8 cellular contexts compared by ENCODE assay signal in genomic region chr17:46225274-46225794, GRCh38. TPM values are rescaled to one million over a fixed set of nuclear protein-coding genes. Genes with fewer than 3 reads are reported as not detected.
DNase-seq lines count a peak whose midpoint lies in the region; ATAC-seq and TF ChIP-seq lines count a peak whose summit lies in the region.
"Not testable (repeated sequence)": the region's sequence is repeated elsewhere in the genome, so short reads cannot be mapped to it uniquely, and the experiment has no call there.

No MANE protein-coding gene starts in this region.

- peak overlapping the region; percentile 81 for H2AFZ ChIP-seq in PC-3 (ENCODE audit: low read length)

- H3K36me3 ChIP-seq in PC-3 (ENCODE audit: low read depth, low read length); esophagus squamous epithelium; muscle layer of duodenum (ENCODE audit: control insufficient read depth in 1 of 2, insufficient read depth in 2 of 2, low read length in 2 of 2): not testable (repeated sequence)

- 1% methylated on average over 10 to 12 of the region's 22 CpGs for WGBS in esophagus squamous epithelium, 2 donors

- ATAC-seq in GM21717 (IDR thresholded peaks at IDR 0.05; ENCODE audit: unreplicated experiment) (peak; percentile 98), PC-3 (peak; percentile 98)
- peak; percentile 100 for ATAC-seq in activated T-cell treated with anti-CD3 and anti-CD28 coated beads, Interleukin-2, amount 50 U/mL, for 4 hours

- not testable (repeated sequence) for H3K9me3 ChIP-seq in PC-3 (ENCODE audit: low read length); esophagus squamous epithelium; muscle layer of duodenum (ENCODE audit: control insufficient read depth in 1 of 2, low read length in 2 of 2)

- H3K4me3 ChIP-seq in PC-3 (ENCODE audit: low read length) (peak overlapping the region; percentile 68), esophagus squamous epithelium (peak overlapping the region; percentile 54 to 82 (median 70)), muscle layer of duodenum (ENCODE audit: low read depth in 1 of 2, low read length in 2 of 2) (peak overlapping the region; percentile 48 to 71)

- intact Hi-C loops in PC-3 (cut with micrococcal nuclease); esophagus squamous epithelium (cut with DNase I): not testable (repeated sequence)

- not testable (repeated sequence) for H3K36me3 Mint-ChIP-seq in activated T-cell treated with anti-CD3 and anti-CD28 coated beads, Interleukin-2, amount 50 U/mL, for 4 hours (ENCODE audit: insufficient read depth)

- not testable (repeated sequence) for BruUV-seq in PC-3 (replicated peaks; lab: Mats Ljungman, UMichigan)

- peaks cover 20% of the 10 kb centered on the region for H3K79me2 ChIP-seq in PC-3 (ENCODE audit: low read length)

- not testable (repeated sequence) for H4K20me1 ChIP-seq in PC-3 (ENCODE audit: low read length)

- H3F3A ChIP-seq in PC-3 (ENCODE audit: low read length, unreplicated experiment): not testable (repeated sequence)

- not testable (repeated sequence) for H3K27ac ChIP-seq in PC-3 (ENCODE audit: low read length); muscle layer of duodenum (ENCODE audit: low read length)
- peak overlapping the region; percentile 74 to 90 (median 82) for H3K27ac ChIP-seq in esophagus squamous epithelium

- POLR2A ChIA-PET in PC-3 (lab: Charles Lee; ENCODE audit: unreplicated experiment): not testable (repeated sequence)

- not testable (repeated sequence) for H3K4me1 Mint-ChIP-seq in activated T-cell treated with anti-CD3 and anti-CD28 coated beads, Interleukin-2, amount 50 U/mL, for 4 hours (ENCODE audit: low read depth)

- not testable (repeated sequence) for H3K27me3 ChIP-seq in PC-3 (ENCODE audit: low read length); esophagus squamous epithelium; muscle layer of duodenum (ENCODE audit: low read depth, low read length)

- not testable (repeated sequence) for TF ChIP-seq CTCF in PC-3 (conservative IDR thresholded peaks at IDR 0.05; ENCODE audit: low read depth, low read length); esophagus squamous epithelium (IDR thresholded peaks at IDR 0.05)

- peak overlapping the region; percentile 45; the same call in 1 of the 2 replicates for H3K9ac ChIP-seq in PC-3 (ENCODE audit: low read length)

- not testable (repeated sequence) for TF ChIP-seq POLR2A in esophagus squamous epithelium (IDR thresholded peaks at IDR 0.05)

- peak overlapping the region; percentile 72 for H3K4me2 ChIP-seq in PC-3 (ENCODE audit: low read length)

- H3K27me3 Mint-ChIP-seq in activated T-cell treated with anti-CD3 and anti-CD28 coated beads, Interleukin-2, amount 50 U/mL, for 4 hours (ENCODE audit: low read depth): not testable (repeated sequence)

- H3K9me3 Mint-ChIP-seq in activated T-cell treated with anti-CD3 and anti-CD28 coated beads, Interleukin-2, amount 50 U/mL, for 4 hours: not testable (repeated sequence)

- H3K4me1 ChIP-seq in PC-3 (ENCODE audit: insufficient read depth, low read length); muscle layer of duodenum (ENCODE audit: control insufficient read depth in 1 of 2, insufficient read depth in 2 of 2, low read length in 2 of 2): not testable (repeated sequence)
- H3K4me1 ChIP-seq in esophagus squamous epithelium: peaks cover 0 to 10% (median 0%) of the 10 kb centered on the region in 3 donors

- not testable (repeated sequence) for H3K9me2 ChIP-seq in PC-3 (replicated peaks; ENCODE audit: low read length)

- in situ Hi-C loops in KBM-7 (cut with MboI; ENCODE audit: low pct_unique_long_range_greater_than_20kb, low sequenced_read_pairs): not testable (repeated sequence)

- CTCF ChIA-PET in PC-3 (lab: Charles Lee): not testable (repeated sequence)

- H3K4me3 Mint-ChIP-seq in activated T-cell treated with anti-CD3 and anti-CD28 coated beads, Interleukin-2, amount 50 U/mL, for 4 hours: peak overlapping the region; percentile 83

- peak; percentile 99 for DNase-seq in DMS53 (lab: John Stamatoyannopoulos, UW)
- peak; percentile 95 for DNase-seq in KBM-7
- DNase-seq in PC-3: peak; percentile 97
- peak; percentile 86 for DNase-seq in activated T-cell treated with anti-CD3 and anti-CD28 coated beads, Interleukin-2, amount 50 U/mL, for 4 hours
- peak; percentile 41 for DNase-seq in esophagus squamous epithelium (lab: John Stamatoyannopoulos, UW)
- peak; percentile 81 to 90 for DNase-seq in stimulated activated CD8-positive, alpha-beta memory T cell treated with anti-CD3 and anti-CD28 coated beads, Interleukin-7, amount 100 ng/mL, for 1 hour (ENCODE audit: low read depth in 2 of 2)

RNA-seq across cellular contexts. Expression of gene KANSL1, which starts 32.1 kb away (rescaled TPM):
- total RNA-seq in PC-3 (2014; rRNA removed) (47.6 and 63.2 TPM in 2 replicates), esophagus squamous epithelium (10 to 100 TPM; 31.0 to 79.0 (median 51.8) TPM)
- total RNA-seq in activated T-cell treated with anti-CD3 and anti-CD28 coated beads, Interleukin-2, amount 50 U/mL, for 4 hours: 10 to 100 TPM; 44.1 to 58.1 (median 47.7) TPM

Comparison
In these comparisons a context has a peak if more than half of its experiments do, and no peak if none do; other contexts are left out.
1. DNase-seq: peak in every context shown above with its lines; median percentile 99 in DMS53; 97 in PC-3; 95 in KBM-7; 86 in activated T-cell treated with anti-CD3 and anti-CD28 coated beads, Interleukin-2, amount 50 U/mL, for 4 hours; 86 in stimulated activated CD8-positive, alpha-beta memory T cell treated with anti-CD3 and anti-CD28 coated beads, Interleukin-7, amount 100 ng/mL, for 1 hour; 41 in esophagus squamous epithelium.